9 cellular contexts compared by ENCODE assay signal in genomic region chr18:10482985-10483949, GRCh38.
A peak's percentile ranks its signal among the peaks of the same experiment; 100 is the strongest.
DNase-seq lines count a peak whose midpoint lies in the region; ATAC-seq and TF ChIP-seq lines count a peak whose summit lies in the region.
"Had no signal": no experiment of that assay in that cellular context is flagged by ENCODE, and none has a peak within 500 bp of the region (broad histone marks: within the 10 kb centered on the region; RNA-seq: fewer than 3 reads in every experiment).

No MANE protein-coding gene starts in this region.

- ATAC-seq in GM21367 (IDR thresholded peaks at IDR 0.05; ENCODE audit: unreplicated experiment) = peak; percentile 69
- ATAC-seq in HG03469 (IDR thresholded peaks at IDR 0.05; ENCODE audit: unreplicated experiment) = peak; percentile 74

- H3K4me3 Mint-ChIP-seq in activated naive CD4-positive, alpha-beta T cell treated with anti-CD3 and anti-CD28 coated beads, Interleukin-2, amount 10 ng/mL, durations not matched to agents 7 days and 5 days = no peak overlapping the region
- H3K4me3 Mint-ChIP-seq: brain had no signal

- no peaks in the 10 kb centered on the region for H3K9me3 Mint-ChIP-seq in activated naive CD4-positive, alpha-beta T cell treated with anti-CD3 and anti-CD28 coated beads, Interleukin-2, amount 10 ng/mL, durations not matched to agents 7 days and 5 days
- H3K9me3 Mint-ChIP-seq: brain had no signal

- H3K4me3 ChIP-seq in GM12865 (ENCODE audit: low read depth, low read length) = no peak overlapping the region

- H3K4me1 Mint-ChIP-seq in activated naive CD4-positive, alpha-beta T cell treated with anti-CD3 and anti-CD28 coated beads, Interleukin-2, amount 10 ng/mL, durations not matched to agents 7 days and 5 days = peaks cover 6% of the 10 kb centered on the region
- H3K4me1 Mint-ChIP-seq: brain had no signal

- CTCF ChIA-PET in activated naive CD4-positive, alpha-beta T cell treated with anti-CD3 and anti-CD28 coated beads, Interleukin-2, amount 10 ng/mL, durations not matched to agents 7 days and 5 days (lab: Charles Lee) = no interaction called here

- DNase-seq in GM12865 (ENCODE audit: low read depth) = peak; percentile 61
- DNase-seq in germinal center (ENCODE audit: low spot score) = peak; percentile 72
- no peak for DNase-seq in NCI-H748 (lab: John Stamatoyannopoulos, UW; ENCODE audit: unreplicated experiment)
- DNase-seq in activated naive CD4-positive, alpha-beta T cell treated with anti-CD3 and anti-CD28 coated beads, Interleukin-2, amount 10 ng/mL, durations not matched to agents 7 days and 5 days = no peak
- no peak for DNase-seq in HCEC 1CT
- no peak for DNase-seq in NCI-H2196 treated with DMSO at 0.1 percent for 48 hours (lab: John Stamatoyannopoulos, UW; ENCODE audit: unreplicated experiment)

- no peak for TF ChIP-seq CTCF in GM12865 (IDR thresholded peaks at IDR 0.05; ENCODE audit: insufficient read depth, low read depth, low read length, missing control alignments)

- peaks cover 23% of the 10 kb centered on the region for H3K27me3 Mint-ChIP-seq in activated naive CD4-positive, alpha-beta T cell treated with anti-CD3 and anti-CD28 coated beads, Interleukin-2, amount 10 ng/mL, durations not matched to agents 7 days and 5 days

- no peak overlapping the region for H3K27ac Mint-ChIP-seq in activated naive CD4-positive, alpha-beta T cell treated with anti-CD3 and anti-CD28 coated beads, Interleukin-2, amount 10 ng/mL, durations not matched to agents 7 days and 5 days
- H3K27ac Mint-ChIP-seq: brain had no signal

- H3K36me3 Mint-ChIP-seq in activated naive CD4-positive, alpha-beta T cell treated with anti-CD3 and anti-CD28 coated beads, Interleukin-2, amount 10 ng/mL, durations not matched to agents 7 days and 5 days = no peaks in the 10 kb centered on the region

Comparison
In these comparisons a context has a peak if more than half of its experiments do, and no peak if none do; other contexts are left out.
1. DNase-seq: peak in GM12865 (single experiment) and germinal center (single experiment); none in NCI-H748 (single experiment), activated naive CD4-positive, alpha-beta T cell treated with anti-CD3 and anti-CD28 coated beads, Interleukin-2, amount 10 ng/mL, durations not matched to agents 7 days and 5 days (single experiment), HCEC 1CT (single experiment) and NCI-H2196 treated with DMSO at 0.1 percent for 48 hours (single experiment).